In the genomic region with DNA sequence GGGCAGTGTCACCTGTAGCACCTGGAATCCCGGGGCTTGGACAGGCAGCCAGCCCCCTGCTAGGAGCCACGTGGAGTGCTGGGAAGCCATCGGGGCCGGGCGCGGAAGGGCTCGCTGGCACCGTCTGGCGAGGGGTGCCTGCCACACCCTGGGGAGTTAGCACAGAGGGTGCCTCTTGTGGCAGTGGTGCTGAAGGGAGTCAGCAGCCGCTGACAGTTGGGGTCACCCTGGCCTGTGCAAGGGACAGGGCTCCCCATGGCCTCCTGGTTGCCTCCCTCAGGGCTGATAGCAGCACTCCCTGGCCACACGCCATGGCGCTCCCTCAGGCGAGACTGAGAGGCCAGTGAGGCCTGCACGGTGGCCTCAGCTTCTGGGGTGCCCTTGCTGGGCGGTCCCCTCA, we compare ENCODE assay signal across 19 cellular contexts. TPM values are rescaled to one million over a fixed set of nuclear protein-coding genes. Genes with fewer than 3 reads are reported as not detected.
"Had no signal": no experiment of that assay in that cellular context is flagged by ENCODE, and none has a peak within 500 bp of the region (broad histone marks: within the 10 kb centered on the region; RNA-seq: fewer than 3 reads in every experiment).

No MANE protein-coding gene starts in this region.

- H3K27me3 Mint-ChIP-seq: activated naive CD8-positive, alpha-beta T cell treated with anti-CD3 and anti-CD28 coated beads for 36 hours; stimulated activated naive CD8-positive, alpha-beta T cell treated with anti-CD3 and anti-CD28 coated beads, Interleukin-15, Interleukin-2, amounts not matched to agents 100 ng/mL and 50 ng/mL, for 24 hours had no signal

- H3K4me3 ChIP-seq: body of pancreas, esophagus muscularis mucosa, hepatocyte, prostate gland, right lobe of liver, testis, upper lobe of left lung had no signal

- H3K27ac ChIP-seq: body of pancreas, esophagus muscularis mucosa, hepatocyte, prostate gland, right lobe of liver, testis, upper lobe of left lung had no signal

- H3K27me3 ChIP-seq: body of pancreas, esophagus muscularis mucosa, hepatocyte, right lobe of liver, testis, upper lobe of left lung had no signal

- H3K4me3 Mint-ChIP-seq: activated naive CD8-positive, alpha-beta T cell treated with anti-CD3 and anti-CD28 coated beads for 36 hours; activated T-helper 1 cell treated with anti-CD3 and anti-CD28 coated beads, Interleukin-12 subunit alpha, Interleukin-12 subunit beta, Interleukin-2, Interleukin-4 antibody, amounts not matched to agents 30 ng/mL and 10 ng/mL and 1 ng/mL, durations not matched to agents 14 hours and 24 hours and 36 hours; nephron progenitor cell; stimulated activated naive CD8-positive, alpha-beta T cell treated with anti-CD3 and anti-CD28 coated beads, Interleukin-15, Interleukin-2, amounts not matched to agents 100 ng/mL and 50 ng/mL, for 24 hours had no signal

- H3K4me1 Mint-ChIP-seq: activated naive CD8-positive, alpha-beta T cell treated with anti-CD3 and anti-CD28 coated beads for 36 hours; nephron progenitor cell had no signal

- H3K27ac Mint-ChIP-seq: activated naive CD8-positive, alpha-beta T cell treated with anti-CD3 and anti-CD28 coated beads for 36 hours; activated T-helper 1 cell treated with anti-CD3 and anti-CD28 coated beads, Interleukin-12 subunit alpha, Interleukin-12 subunit beta, Interleukin-2, Interleukin-4 antibody, amounts not matched to agents 30 ng/mL and 10 ng/mL and 1 ng/mL, durations not matched to agents 14 hours and 24 hours and 36 hours; nephron progenitor cell; stimulated activated naive CD8-positive, alpha-beta T cell treated with anti-CD3 and anti-CD28 coated beads, Interleukin-15, Interleukin-2, amounts not matched to agents 100 ng/mL and 50 ng/mL, for 24 hours had no signal

- H3K9me3 ChIP-seq: esophagus muscularis mucosa, prostate gland, testis had no signal

- FAIRE-seq: colon, kidney had no signal

- DNase-seq: activated CD4-positive, CD25-positive, alpha-beta regulatory T cell treated with anti-CD3 and anti-CD28 coated beads, Interleukin-2, amount 50 U/mL, for 72 hours; activated naive CD8-positive, alpha-beta T cell treated with anti-CD3 and anti-CD28 coated beads for 36 hours; amygdala; body of pancreas; caudate nucleus; kidney; mesendoderm; nephron progenitor cell; right lobe of liver; T1000; testis; upper lobe of left lung had no signal

- ATAC-seq: body of pancreas had no signal

- H3K4me1 ChIP-seq: body of pancreas, esophagus muscularis mucosa, prostate gland, right lobe of liver, testis, upper lobe of left lung had no signal

RNA-seq across cellular contexts. Expression of a gene that starts 56.1 kb away (rescaled TPM):
- total RNA-seq: body of pancreas, glomerular endothelial cell had no signal
- polyA plus RNA-seq: hepatocyte had no signal
